8 cellular contexts compared by ENCODE assay signal in the genomic region with DNA sequence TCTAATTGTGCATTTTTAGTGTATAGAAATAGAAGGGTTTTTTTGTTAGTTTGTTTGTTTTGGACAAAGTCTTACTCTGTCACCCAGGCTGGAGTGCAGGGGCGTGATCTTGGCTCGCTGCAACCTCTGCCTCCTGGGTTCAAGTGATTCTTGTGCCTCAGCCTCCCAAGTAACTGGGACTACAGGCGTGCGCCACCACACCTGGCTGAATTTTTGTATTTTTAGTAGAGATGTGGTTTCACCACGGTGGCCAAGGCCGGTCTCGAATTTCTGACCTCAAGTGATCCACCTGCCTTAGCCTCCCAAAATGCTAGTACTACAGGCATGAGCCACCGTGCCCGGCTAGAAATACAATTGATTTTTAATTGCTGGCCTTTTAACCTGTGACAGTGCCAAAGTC. TPM values are rescaled to one million over a fixed set of nuclear protein-coding genes. Genes with fewer than 3 reads are reported as not detected.
DNase-seq lines count a peak whose midpoint lies in the region; ATAC-seq, FAIRE-seq and TF ChIP-seq lines count a peak whose summit lies in the region.
"Not testable (repeated sequence)": the region's sequence is repeated elsewhere in the genome, so short reads cannot be mapped to it uniquely, and the experiment has no call there.

No MANE protein-coding gene starts in this region.

- H3K4me1 ChIP-seq in CD8-positive, alpha-beta memory T cell (ENCODE audit: insufficient read depth, low read length); esophagus (ENCODE audit: control insufficient read depth in 2 of 2, insufficient read depth in 2 of 2, low read length in 1 of 2); prostate gland (replicated peaks): not testable (repeated sequence)
- peaks cover 6 to 25% of the 10 kb centered on the region in 2 experiments; a peak in 4 of 5 replicates for H3K4me1 ChIP-seq in K562 (replicated peaks in 1 of 2; ENCODE audit: control insufficient read depth in 2 of 2, insufficient read depth in 2 of 2, low read length in 2 of 2)
- H3K4me1 ChIP-seq in keratinocyte (ENCODE audit: control insufficient read depth, extremely low read depth, insufficient read depth, low read length), result peaks cover 13% of the 10 kb centered on the region

- not testable (repeated sequence) for FAIRE-seq in K562 (lab: Jason Lieb, UNC); keratinocyte (lab: Jason Lieb, UNC)

- not testable (repeated sequence) for H3K4me3 ChIP-seq in CD8-positive, alpha-beta memory T cell (ENCODE audit: low read length); K562; esophagus (ENCODE audit: low read depth in 1 of 2, low read length in 2 of 2); keratinocyte (ENCODE audit: control insufficient read depth in 2 of 3, extremely low read depth in 1 of 3, insufficient read depth in 2 of 3, low read depth in 1 of 3, low read length in 3 of 3); prostate gland

- H3K27ac ChIP-seq in CD8-positive, alpha-beta memory T cell (ENCODE audit: low read depth, low read length); K562 (ENCODE audit: extremely low read depth, low read depth, low read length): not testable (repeated sequence)
- H3K27ac ChIP-seq in RWPE1 (peak overlapping the region; percentile 73), esophagus (ENCODE audit: low read depth in 2 of 2, low read length in 1 of 2) (peak overlapping the region; percentile 85 to 94), keratinocyte (ENCODE audit: control insufficient read depth, insufficient read depth, low read length) (peak overlapping the region; percentile 69), prostate gland (peak overlapping the region; percentile 20 to 55)

- CTCF ChIA-PET in CD8-positive, alpha-beta memory T cell (lab: Charles Lee), result interaction anchor here (0.7 to 10.9 kb wide), 17 partner anchors 9 to 77 kb away, joined by 3 to 304 read pairs (median 5); a partner anchor contains a TSS
- CTCF ChIA-PET in RWPE1 (lab: Yijun Ruan, JAX) (interaction anchor here (0.5 to 5.0 kb wide), 16 partner anchors 10 to 156 kb away, joined by 3 to 40 read pairs (median 6); a partner anchor contains a TSS), K562 (lab: Yijun Ruan, JAX; ENCODE audit: low intra/inter-chr PET ratio) (interaction anchor here (1.0 to 4.9 kb wide), 4 partner anchors 23 to 89 kb away, joined by 3 to 45 read pairs (median 20); a partner anchor contains a TSS)

- not testable (repeated sequence) for H3K9me3 ChIP-seq in CD8-positive, alpha-beta memory T cell (ENCODE audit: low read length); K562 (replicated peaks; ENCODE audit: control insufficient read depth, insufficient read depth, low read depth, low read length); esophagus (ENCODE audit: control insufficient read depth in 2 of 2, insufficient read depth in 1 of 2, low read depth in 1 of 2, low read length in 1 of 2); keratinocyte (ENCODE audit: control insufficient read depth, low read depth, low read length); prostate gland

- 87% methylated on average over 9 of the region's 9 CpGs for WGBS in K562 (ENCODE audit: insufficient coverage, low coverage, missing lambda C conversion rate)
- 83 to 88% methylated on average over 9 of the region's 9 CpGs for WGBS in esophagus, 2 donors
- WGBS in prostate gland, result 83% methylated on average over 9 of the region's 9 CpGs

- not testable (repeated sequence) for H3K4me3 Mint-ChIP-seq in CD8-positive, alpha-beta memory T cell; activated CD4-positive, alpha-beta T cell treated with anti-CD3 and anti-CD28 coated beads, Interleukin-2, amount 10 ng/mL, durations not matched to agents 24 days and 14 days

- not testable (repeated sequence) for ATAC-seq in K562

- not testable (repeated sequence) for TF ChIP-seq CTCF in RWPE1 (conservative IDR thresholded peaks at IDR 0.05; ENCODE audit: low read depth); K562 (IDR thresholded peaks at IDR 0.05 in 2 of 3, conservative IDR thresholded peaks at IDR 0.05 in 1 of 3; ENCODE audit: insufficient read depth in 2 of 3, low read depth in 1 of 3, low read length in 3 of 3); keratinocyte (optimal IDR thresholded peaks at IDR 0.05 in 1 of 3, IDR thresholded peaks at IDR 0.05 in 1 of 3, conservative IDR thresholded peaks at IDR 0.05 in 1 of 3; ENCODE audit: extremely low read depth in 1 of 3, insufficient read depth in 2 of 3, low read length in 3 of 3); prostate gland (IDR thresholded peaks at IDR 0.05)

- BruUV-seq in K562 (replicated peaks; lab: Mats Ljungman, UMichigan), result not testable (repeated sequence)

- not testable (repeated sequence) for H3K79me2 ChIP-seq in K562 (ENCODE audit: control insufficient read depth, insufficient read depth, low read length); keratinocyte (ENCODE audit: control insufficient read depth, insufficient read depth, low read length)

- TF ChIP-seq EP300 in K562 (IDR thresholded peaks at IDR 0.05; ENCODE audit: low read length), result not testable (repeated sequence)

- POLR2A ChIA-PET in CD8-positive, alpha-beta memory T cell (lab: Charles Lee), result interaction anchor here (0.5 to 1.3 kb wide), 7 partner anchors 22 to 75 kb away, joined by 3 to 9 read pairs (median 5); a partner anchor contains a TSS
- POLR2A ChIA-PET in RWPE1 (lab: Yijun Ruan, JAX; ENCODE audit: low non-redundant PET), result interaction anchor here (0.8 to 2.1 kb wide), 2 partner anchors 15 to 46 kb away, joined by 6 to 16 read pairs; no protein-coding TSS in a partner anchor
- POLR2A ChIA-PET in K562 (lab: Yijun Ruan, JAX), result interaction anchor here (0.7 to 1.9 kb wide), 4 partner anchors 17 to 198 kb away, joined by 3 to 5 read pairs (median 4); no protein-coding TSS in a partner anchor

- H4K20me1 ChIP-seq in K562 (replicated peaks; ENCODE audit: control insufficient read depth, insufficient read depth, low read length); keratinocyte (ENCODE audit: control insufficient read depth, extremely low read depth, insufficient read depth, low read length): not testable (repeated sequence)

- not testable (repeated sequence) for TF ChIP-seq POLR2A in K562 (conservative IDR thresholded peaks at IDR 0.05); prostate gland (IDR thresholded peaks at IDR 0.05)

- TF ChIP-seq RAD21 in K562 (CRISPR knock-in tag; conservative IDR thresholded peaks at IDR 0.05 in 1 of 2, IDR thresholded peaks at IDR 0.05 in 1 of 2), result not testable (repeated sequence)

- not testable (repeated sequence) for H3K27me3 ChIP-seq in CD8-positive, alpha-beta memory T cell (ENCODE audit: insufficient read depth, low read length, poor library complexity, severe bottlenecking); K562 (ENCODE audit: control insufficient read depth in 2 of 2, insufficient read depth in 2 of 2, low read length in 2 of 2); esophagus (ENCODE audit: control insufficient read depth in 1 of 2, insufficient read depth in 2 of 2, low read length in 2 of 2); keratinocyte (ENCODE audit: control insufficient read depth, extremely low read depth, insufficient read depth, low read length); prostate gland (replicated peaks; ENCODE audit: insufficient read depth)

- not testable (repeated sequence) for H3K36me3 ChIP-seq in CD8-positive, alpha-beta memory T cell (ENCODE audit: insufficient read depth, low read length); K562 (ENCODE audit: control insufficient read depth, insufficient read depth, low read length); esophagus (ENCODE audit: control insufficient read depth in 2 of 2, insufficient read depth in 2 of 2, low read length in 1 of 2); keratinocyte (ENCODE audit: control insufficient read depth in 2 of 2, extremely low read depth in 1 of 2, insufficient read depth in 2 of 2, low read length in 2 of 2); prostate gland

- H3K36me3 Mint-ChIP-seq in CD8-positive, alpha-beta memory T cell; activated CD4-positive, alpha-beta T cell treated with anti-CD3 and anti-CD28 coated beads, Interleukin-2, amount 10 ng/mL, durations not matched to agents 24 days and 14 days (ENCODE audit: low read depth): not testable (repeated sequence)

- H3K4me2 ChIP-seq in K562 (ENCODE audit: insufficient read depth, low read length), result not testable (repeated sequence)
- H3K4me2 ChIP-seq in keratinocyte (ENCODE audit: control insufficient read depth, extremely low read depth, insufficient read depth, low read depth, low read length), result peak overlapping the region; percentile 76

- H3K27me3 Mint-ChIP-seq in CD8-positive, alpha-beta memory T cell; activated CD4-positive, alpha-beta T cell treated with anti-CD3 and anti-CD28 coated beads, Interleukin-2, amount 10 ng/mL, durations not matched to agents 24 days and 14 days: not testable (repeated sequence)

- H3K27ac Mint-ChIP-seq in CD8-positive, alpha-beta memory T cell, result peak overlapping the region in 7 of 8 donors; percentile 90 to 94 (median 92)
- H3K27ac Mint-ChIP-seq in activated CD4-positive, alpha-beta T cell treated with anti-CD3 and anti-CD28 coated beads, Interleukin-2, amount 10 ng/mL, durations not matched to agents 24 days and 14 days, result peak overlapping the region; percentile 15

- in situ Hi-C loops in K562 (cut with MboI), result not testable (repeated sequence)

- not testable (repeated sequence) for DNase-seq in CD8-positive, alpha-beta memory T cell; RWPE1 (ENCODE audit: low spot score); activated CD4-positive, alpha-beta T cell treated with anti-CD3 and anti-CD28 coated beads, Interleukin-2, amount 10 ng/mL, durations not matched to agents 24 days and 14 days; K562 (ENCODE audit: extremely low read depth in 1 of 4, low spot score in 3 of 4); keratinocyte (ENCODE audit: low read depth, low spot score); prostate gland (ENCODE audit: low spot score)
- DNase-seq in ureter (ENCODE audit: low spot score), result peak; percentile 35

- dilution Hi-C loops in keratinocyte (cut with MboI; ENCODE audit: extremely low pct_ligation_motif_present, low sequenced_read_pairs), result not testable (repeated sequence)

- H2AFZ ChIP-seq in K562 (ENCODE audit: low read depth, low read length); keratinocyte (ENCODE audit: control insufficient read depth, low read length): not testable (repeated sequence)

- not testable (repeated sequence) for H3K9me3 Mint-ChIP-seq in CD8-positive, alpha-beta memory T cell; activated CD4-positive, alpha-beta T cell treated with anti-CD3 and anti-CD28 coated beads, Interleukin-2, amount 10 ng/mL, durations not matched to agents 24 days and 14 days

- H3K4me1 Mint-ChIP-seq in CD8-positive, alpha-beta memory T cell, result not testable (repeated sequence)
- H3K4me1 Mint-ChIP-seq in activated CD4-positive, alpha-beta T cell treated with anti-CD3 and anti-CD28 coated beads, Interleukin-2, amount 10 ng/mL, durations not matched to agents 24 days and 14 days, result peaks cover 12% of the 10 kb centered on the region

- not testable (repeated sequence) for H3K9me1 ChIP-seq in K562 (ENCODE audit: control insufficient read depth, insufficient read depth, low read length); keratinocyte (ENCODE audit: control insufficient read depth, extremely low read depth, insufficient read depth, low read length)

- intact Hi-C loops in activated CD4-positive, alpha-beta T cell treated with anti-CD3 and anti-CD28 coated beads, Interleukin-2, amount 10 ng/mL, durations not matched to agents 24 days and 14 days (cut with micrococcal nuclease), result loop anchor here (1.0 to 5.0 kb wide), 4 partner anchors 22 to 76 kb away; a partner anchor contains a TSS
- intact Hi-C loops in K562 (cut with micrococcal nuclease) (loop anchor here (1.0 to 5.0 kb wide), 4 partner anchors 23 to 76 kb away; a partner anchor contains a TSS), prostate gland (cut with DNase I) (loop anchor here (5.0 kb wide), 1 partner anchor 44 kb away; no protein-coding TSS in a partner anchor)

- not testable (repeated sequence) for H3K9ac ChIP-seq in K562 (ENCODE audit: insufficient read depth in 1 of 2, low read depth in 2 of 2, low read length in 2 of 2)
- peak overlapping the region; percentile 33 for H3K9ac ChIP-seq in keratinocyte (ENCODE audit: control insufficient read depth, extremely low read depth, insufficient read depth, low read length)

RNA-seq across cellular contexts. Expression of a gene that starts 22.1 kb away (rescaled TPM):
- 100 to 1,000 TPM; 247 to 261 TPM for total RNA-seq in CD8-positive, alpha-beta memory T cell
- polyA plus RNA-seq in CD8-positive, alpha-beta memory T cell, result 149 TPM
- total RNA-seq in activated CD4-positive, alpha-beta T cell treated with anti-CD3 and anti-CD28 coated beads, Interleukin-2, amount 10 ng/mL, durations not matched to agents 24 days and 14 days, result 245 and 249 TPM in 2 replicates
- 126 and 193 TPM in 2 replicates for total RNA-seq in K562 (2011; cell fraction: chromatin; rRNA removed; ENCODE audit: low replicate concordance)
- 95.3 and 108 TPM in 2 replicates for total RNA-seq in K562 (2011; cell fraction: nucleolus; rRNA removed)
- total RNA-seq in K562 (2011; cell fraction: nucleoplasm; rRNA removed), result 134 and 160 TPM in 2 replicates
- total RNA-seq in K562 (2014; rRNA removed) (188 and 201 TPM in 2 replicates), K562 (2014; rRNA removed; fragmentation: Illumina TruSeq; extraction: Trizol) (450 and 500 TPM in 2 replicates), K562 (2015; rRNA removed; fragmentation: Illumina TruSeq; extraction: Trizol) (331 and 336 TPM in 2 replicates), K562 (2021) (398 and 422 TPM in 2 replicates), prostate gland (100 to 1,000 TPM; 112 to 121 TPM), ureter (124 TPM)
- polyA plus RNA-seq in K562 (2011; rRNA removed) (139 and 166 TPM in 2 replicates), K562 (2014; fragmentation: Illumina TruSeq; extraction: Trizol) (379 and 424 TPM in 2 replicates), K562 (2014; fragmentation: Nextera tagmentation; extraction: Ambion mirVana) (100 to 1,000 TPM; 208 to 250 TPM), K562 (2014; rRNA removed) (198 and 219 TPM in 2 replicates), esophagus (100 to 1,000 TPM; 268 to 282 TPM), keratinocyte (82.5 to 218 TPM (median 152 TPM) in 3 replicates)
- 67.4 and 154 TPM in 2 replicates for polyA plus RNA-seq in K562 (2011; cell fraction: cytosol; rRNA removed)
- 117 and 202 TPM in 2 replicates for polyA plus RNA-seq in K562 (2011; cell fraction: nucleus; rRNA removed)
- polyA plus RNA-seq in K562 (2012), result 354 and 375 TPM in 2 replicates
- 177 and 198 TPM in 2 replicates for polyA minus RNA-seq in K562 (2011; rRNA and poly(A)+ RNA removed)
- polyA minus RNA-seq in K562 (2011; cell fraction: cytosol; rRNA and poly(A)+ RNA removed), result 116 and 122 TPM in 2 replicates
- polyA minus RNA-seq in K562 (2011; cell fraction: nucleus; rRNA and poly(A)+ RNA removed), result 47.5 and 87.7 TPM in 2 replicates
- polyA plus RNA-seq in keratinocyte (2011; ENCODE audit: low read depth), result 141 TPM
- 192 and 308 TPM in 2 replicates for polyA plus RNA-seq in keratinocyte (2011; cell fraction: cytosol; rRNA removed)
- 124 and 181 TPM in 2 replicates for polyA plus RNA-seq in keratinocyte (2011; cell fraction: nucleus; rRNA removed)
- 237 and 368 TPM in 2 replicates for polyA plus RNA-seq in keratinocyte (2012; ENCODE audit: low replicate concordance)
- 44.0 to 103 TPM (median 55.6 TPM) in 3 replicates for polyA minus RNA-seq in keratinocyte
- 144 TPM for polyA minus RNA-seq in keratinocyte (2011; cell fraction: cytosol; rRNA and poly(A)+ RNA removed)
- polyA minus RNA-seq in keratinocyte (2011; cell fraction: nucleus; rRNA and poly(A)+ RNA removed), result 25.7 and 42.6 TPM in 2 replicates

RNA-seq across cellular contexts. Expression of a gene that starts 47.2 kb away (rescaled TPM):
- 10 to 100 TPM; 43.9 to 47.9 TPM for total RNA-seq in CD8-positive, alpha-beta memory T cell
- 23.2 TPM for polyA plus RNA-seq in CD8-positive, alpha-beta memory T cell
- total RNA-seq in activated CD4-positive, alpha-beta T cell treated with anti-CD3 and anti-CD28 coated beads, Interleukin-2, amount 10 ng/mL, durations not matched to agents 24 days and 14 days, result 37.1 and 38.1 TPM in 2 replicates
- 9.9 and 40.2 TPM in 2 replicates for total RNA-seq in K562 (2011; cell fraction: chromatin; rRNA removed; ENCODE audit: low replicate concordance)
- 75.5 and 100 TPM in 2 replicates for total RNA-seq in K562 (2011; cell fraction: nucleolus; rRNA removed)
- 30.5 and 32.2 TPM in 2 replicates for total RNA-seq in K562 (2011; cell fraction: nucleoplasm; rRNA removed)
- 112 and 115 TPM in 2 replicates for total RNA-seq in K562 (2014; rRNA removed)
- total RNA-seq in K562 (2014; rRNA removed; fragmentation: Illumina TruSeq; extraction: Trizol), result 3.2 and 5.0 TPM in 2 replicates
- 18.5 and 21.3 TPM in 2 replicates for total RNA-seq in K562 (2015; rRNA removed; fragmentation: Illumina TruSeq; extraction: Trizol)
- 79.9 and 82.9 TPM in 2 replicates for total RNA-seq in K562 (2021)
- polyA plus RNA-seq in K562 (2011; rRNA removed), result 13.7 and 19.5 TPM in 2 replicates
- 22.6 and 106 TPM in 2 replicates for polyA plus RNA-seq in K562 (2011; cell fraction: cytosol; rRNA removed)
- 73.7 and 157 TPM in 2 replicates for polyA plus RNA-seq in K562 (2011; cell fraction: nucleus; rRNA removed)
- 39.2 and 59.3 TPM in 2 replicates for polyA plus RNA-seq in K562 (2012)
- 4.0 and 11.3 TPM in 2 replicates for polyA plus RNA-seq in K562 (2014; fragmentation: Illumina TruSeq; extraction: Trizol)
- 1 to 10 TPM in 1 of 2 experiments, under 1 TPM in 1; 0.41 to 1.4 TPM for polyA plus RNA-seq in K562 (2014; fragmentation: Nextera tagmentation; extraction: Ambion mirVana)
- polyA plus RNA-seq in K562 (2014; rRNA removed), result 89.4 and 98.3 TPM in 2 replicates
- 1.0 and 2.8 TPM in 2 replicates for polyA minus RNA-seq in K562 (2011; rRNA and poly(A)+ RNA removed)
- polyA minus RNA-seq in K562 (2011; cell fraction: cytosol; rRNA and poly(A)+ RNA removed), result 9.5 and 13.7 TPM in 2 replicates
- polyA minus RNA-seq in K562 (2011; cell fraction: nucleus; rRNA and poly(A)+ RNA removed), result 17.2 and 17.6 TPM in 2 replicates
- polyA plus RNA-seq in esophagus, result 100 to 1,000 TPM; 153 to 185 TPM
- polyA plus RNA-seq in keratinocyte, result 6.2 to 12.8 TPM (median 6.8 TPM) in 3 replicates
- polyA plus RNA-seq in keratinocyte (2011; ENCODE audit: low read depth), result 3.6 TPM
- polyA plus RNA-seq in keratinocyte (2011; cell fraction: cytosol; rRNA removed), result 3.3 and 10.8 TPM in 2 replicates
- 13.0 and 17.2 TPM in 2 replicates for polyA plus RNA-seq in keratinocyte (2011; cell fraction: nucleus; rRNA removed)
- 15.8 and 18.5 TPM in 2 replicates for polyA plus RNA-seq in keratinocyte (2012; ENCODE audit: low replicate concordance)
- polyA minus RNA-seq in keratinocyte, result 1.1 to 1.4 TPM (median 1.2 TPM) in 3 replicates
- polyA minus RNA-seq in keratinocyte (2011; cell fraction: cytosol; rRNA and poly(A)+ RNA removed), result 20.5 TPM
- polyA minus RNA-seq in keratinocyte (2011; cell fraction: nucleus; rRNA and poly(A)+ RNA removed), result 4.1 and 5.7 TPM in 2 replicates
- 10 to 100 TPM; 26.8 to 49.3 TPM for total RNA-seq in prostate gland
- 34.6 TPM for total RNA-seq in ureter
